In the genomic region with DNA sequence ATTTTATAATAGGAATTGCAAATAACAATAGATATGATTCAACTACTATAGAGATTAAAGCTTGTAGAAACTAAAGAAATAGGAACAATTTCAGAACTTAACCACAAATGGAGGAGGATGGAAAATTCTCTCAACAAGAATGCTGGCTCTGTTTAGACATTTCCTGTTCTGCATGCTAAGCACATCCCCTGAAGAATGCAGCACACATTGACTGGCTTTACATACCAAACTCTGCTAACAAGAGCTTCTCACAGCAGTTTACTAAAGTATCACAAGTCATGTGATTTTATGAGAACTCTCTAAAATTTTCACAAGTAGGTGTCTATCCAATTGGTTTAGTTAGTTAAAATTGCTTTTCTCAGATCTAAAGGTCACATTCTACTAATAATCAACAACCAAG, we compare ENCODE assay signal across 10 cellular contexts.
DNase-seq lines count a peak whose midpoint lies in the region; ATAC-seq, FAIRE-seq and TF ChIP-seq lines count a peak whose summit lies in the region.
"Had no signal": no experiment of that assay in that cellular context is flagged by ENCODE, and none has a peak within 500 bp of the region (broad histone marks: within the 10 kb centered on the region; RNA-seq: fewer than 3 reads in every experiment).

No MANE protein-coding gene starts in this region.

- intact Hi-C loops in left ventricle myocardium inferior (cut with micrococcal nuclease) = no loop called here
- intact Hi-C loops in cardiac septum (cut with DNase I) = no loop called here
- intact Hi-C loops in upper lobe of right lung (cut with DNase I) = no loop called here

- DNase-seq in left ventricle myocardium inferior (no peak), cardiac septum (ENCODE audit: low spot score) (no peak), adipocyte (ENCODE audit: low read depth) (peak; percentile 88), iris pigment epithelial cell (ENCODE audit: low read depth) (peak; percentile 98), upper lobe of right lung (no peak), GM12892 (ENCODE audit: insufficient read length) (no peak), DMS53 (lab: John Stamatoyannopoulos, UW) (no peak)
- DNase-seq: NK-92 treated with Interleukin-12 subunit alpha and Interleukin-12 subunit beta, amount 100 ng/mL, for 24 hours; psoas muscle had no signal

- no peak for FAIRE-seq in GM12892 (lab: Jason Lieb, UNC)

- TF ChIP-seq CTCF in left ventricle myocardium inferior (IDR thresholded peaks at IDR 0.05; ENCODE audit: borderline replicate concordance) = no peak
- TF ChIP-seq CTCF in upper lobe of right lung (IDR thresholded peaks at IDR 0.05) = no peak

- H3K4me1 ChIP-seq in left ventricle myocardium inferior (peaks cover 15% of the 10 kb centered on the region), adipocyte (ENCODE audit: control insufficient read depth, insufficient read depth, low read length) (peaks cover 19% of the 10 kb centered on the region), upper lobe of right lung (peaks cover 16% of the 10 kb centered on the region)
- H3K4me1 ChIP-seq: psoas muscle had no signal

- H3K9ac ChIP-seq in adipocyte (ENCODE audit: low read length) = peak overlapping the region; percentile 13

- no peak overlapping the region for H3K4me3 ChIP-seq in left ventricle myocardium inferior
- no peak overlapping the region for H3K4me3 ChIP-seq in adipocyte (ENCODE audit: low read length)
- H3K4me3 ChIP-seq in upper lobe of right lung = no peak overlapping the region
- H3K4me3 ChIP-seq: psoas muscle had no signal

- H3K27me3 ChIP-seq in left ventricle myocardium inferior (ENCODE audit: low read depth) (no peaks in the 10 kb centered on the region), adipocyte (replicated peaks; ENCODE audit: control insufficient read depth, insufficient read depth, low read length) (no peaks in the 10 kb centered on the region), upper lobe of right lung (no peaks in the 10 kb centered on the region)

- ATAC-seq in upper lobe of right lung (peak; percentile 52), HG03175 (IDR thresholded peaks at IDR 0.05; ENCODE audit: unreplicated experiment) (no peak)

- H3K27ac ChIP-seq in left ventricle myocardium inferior (replicated peaks) (peak overlapping the region; percentile 16), upper lobe of right lung (no peak overlapping the region)

- H3K36me3 ChIP-seq in left ventricle myocardium inferior = peaks cover 32% of the 10 kb centered on the region
- H3K36me3 ChIP-seq in adipocyte (ENCODE audit: control insufficient read depth, insufficient read depth, low read length, severe bottlenecking) = peaks cover 25% of the 10 kb centered on the region
- H3K36me3 ChIP-seq in upper lobe of right lung = peaks cover 26% of the 10 kb centered on the region

- TF ChIP-seq POLR2A in GM12892 (IDR thresholded peaks at IDR 0.05; ENCODE audit: low read depth, low read length) = no peak

- no peaks in the 10 kb centered on the region for H3K9me3 ChIP-seq in left ventricle myocardium inferior (replicated peaks)
- no peaks in the 10 kb centered on the region for H3K9me3 ChIP-seq in adipocyte (ENCODE audit: control insufficient read depth, low read length)
- H3K9me3 ChIP-seq in upper lobe of right lung = no peaks in the 10 kb centered on the region
- H3K9me3 ChIP-seq: psoas muscle had no signal

Comparison
In these comparisons a context has a peak if more than half of its experiments do, and no peak if none do; other contexts are left out.
1. DNase-seq: peak in adipocyte (single experiment) and iris pigment epithelial cell (single experiment); none in left ventricle myocardium inferior (single experiment), cardiac septum (single experiment), upper lobe of right lung (single experiment), GM12892 (single experiment) and DMS53 (single experiment).